9 cellular contexts compared by ENCODE assay signal in genomic region chr6:48101277-48101676, GRCh38. TPM values are rescaled to one million over a fixed set of nuclear protein-coding genes. Genes with fewer than 3 reads are reported as not detected.
DNase-seq lines count a peak whose midpoint lies in the region; ATAC-seq and TF ChIP-seq lines count a peak whose summit lies in the region.
"Had no signal": no experiment of that assay in that cellular context is flagged by ENCODE, and none has a peak within 500 bp of the region (broad histone marks: within the 10 kb centered on the region; RNA-seq: fewer than 3 reads in every experiment).

No MANE protein-coding gene starts in this region.

- no peaks in the 10 kb centered on the region for H4K20me1 ChIP-seq in OCI-LY7 (ENCODE audit: insufficient read depth, low read length)

- TF ChIP-seq CTCF in Caco-2 (IDR thresholded peaks at IDR 0.05; ENCODE audit: insufficient read depth in 1 of 2, low read depth in 1 of 2, low read length in 1 of 2, severe bottlenecking in 1 of 2, unreplicated experiment in 1 of 2) (no peak), OCI-LY7 (conservative IDR thresholded peaks at IDR 0.05; ENCODE audit: low read length) (no peak), lower leg skin (IDR thresholded peaks at IDR 0.05) (no peak)

- H3K9me3 Mint-ChIP-seq in Caco-2 (ENCODE audit: unreplicated experiment), result no peaks in the 10 kb centered on the region

- H3K4me2 ChIP-seq in OCI-LY7 (ENCODE audit: low read length), result no peak overlapping the region

- H3K79me2 ChIP-seq in OCI-LY7 (ENCODE audit: insufficient read depth, low read depth, low read length), result no peaks in the 10 kb centered on the region

- H3K4me3 ChIP-seq in Caco-2 (ENCODE audit: low read depth, low read length) (no peak overlapping the region), OCI-LY7 (ENCODE audit: low read depth, low read length, poor library complexity, severe bottlenecking) (no peak overlapping the region), lower leg skin (ENCODE audit: low read depth, poor library complexity, severe bottlenecking) (no peak overlapping the region)
- H3K4me3 ChIP-seq: right lobe of liver had no signal

- no peaks in the 10 kb centered on the region for H3K36me3 ChIP-seq in Caco-2 (ENCODE audit: control insufficient read depth, insufficient read depth, low read length)
- no peaks in the 10 kb centered on the region for H3K36me3 ChIP-seq in OCI-LY7 (ENCODE audit: insufficient read depth, low read length)
- H3K36me3 ChIP-seq: right lobe of liver had no signal

- H2AFZ ChIP-seq in OCI-LY7 (ENCODE audit: low read length), result no peak overlapping the region

- H3K4me1 ChIP-seq in Caco-2 (no peaks in the 10 kb centered on the region), OCI-LY7 (ENCODE audit: insufficient read depth, low read length, poor library complexity, severe bottlenecking) (no peaks in the 10 kb centered on the region)
- H3K4me1 ChIP-seq: right lobe of liver had no signal

- no peak overlapping the region for H3K4me3 Mint-ChIP-seq in Caco-2 (ENCODE audit: unreplicated experiment)

- no peak for TF ChIP-seq POLR2A in lower leg skin (IDR thresholded peaks at IDR 0.05)

- no TSS peak for BruUV-seq in Caco-2 (replicated peaks; lab: Mats Ljungman, UMichigan)
- BruUV-seq in OCI-LY7 (replicated peaks; lab: Mats Ljungman, UMichigan), result no TSS peak

- H3K9me3 ChIP-seq in Caco-2 (no peaks in the 10 kb centered on the region), OCI-LY7 (ENCODE audit: low read length) (no peaks in the 10 kb centered on the region)
- H3K9me3 ChIP-seq: right lobe of liver had no signal

- intact Hi-C loops in Caco-2 (cut with micrococcal nuclease; ENCODE audit: unreplicated experiment), result no loop called here
- intact Hi-C loops in OCI-LY7 (cut with micrococcal nuclease; ENCODE audit: unreplicated experiment), result no loop called here
- intact Hi-C loops in lower leg skin (cut with DNase I; ENCODE audit: low total_unique reads), result no loop called here

- no peak overlapping the region for H3K27ac ChIP-seq in OCI-LY7 (ENCODE audit: low read depth, low read length, poor library complexity, severe bottlenecking)
- H3K27ac ChIP-seq: right lobe of liver had no signal

- no peaks in the 10 kb centered on the region for H3K36me3 Mint-ChIP-seq in Caco-2 (ENCODE audit: insufficient read depth, unreplicated experiment)

- no peaks in the 10 kb centered on the region for H3K4me1 Mint-ChIP-seq in Caco-2 (ENCODE audit: low read depth, unreplicated experiment)

- WGBS in lower leg skin, 2 donors, result 67 to 79% methylated on average over 1 of the region's 1 CpG

- H3K27me3 ChIP-seq in Caco-2 (replicated peaks; ENCODE audit: control insufficient read depth, insufficient read depth, low read length), result no peaks in the 10 kb centered on the region
- H3K27me3 ChIP-seq: right lobe of liver had no signal

- POLR2A ChIA-PET in Caco-2 (lab: Charles Lee) (no interaction called here), OCI-LY7 (lab: Charles Lee) (no interaction called here)

- H3K27me3 Mint-ChIP-seq in Caco-2 (ENCODE audit: insufficient read depth, unreplicated experiment), result no peaks in the 10 kb centered on the region

- DNase-seq in COLO829 (ENCODE audit: low spot score) (peak; percentile 59), Caco-2 (no peak), OCI-LY7 (ENCODE audit: low spot score) (no peak), lower leg skin (ENCODE audit: low spot score in 2 of 2) (no peak)
- DNase-seq: right lobe of liver had no signal

- CTCF ChIA-PET in Caco-2 (lab: Charles Lee) (no interaction called here), OCI-LY7 (lab: Charles Lee; ENCODE audit: unreplicated experiment) (no interaction called here)

- peak; percentile 64 for ATAC-seq in GM19452 (IDR thresholded peaks at IDR 0.05; ENCODE audit: unreplicated experiment)
- peak; percentile 65 for ATAC-seq in HG03097 (IDR thresholded peaks at IDR 0.05; ENCODE audit: low FRiP score, unreplicated experiment)
- ATAC-seq in SK-N-SH treated with all-trans-retinoic acid at 6 μM for 48 hours, result 0 out of 3 replicates have a peak, but pooled peaks have one; percentile 23
- no peak for ATAC-seq in HG03135 (IDR thresholded peaks at IDR 0.05; ENCODE audit: unreplicated experiment)

- no peak overlapping the region for H3K27ac Mint-ChIP-seq in Caco-2 (ENCODE audit: unreplicated experiment)

- H3K9me2 ChIP-seq in OCI-LY7 (ENCODE audit: insufficient read depth, low read length), result no peaks in the 10 kb centered on the region

TF ChIP-seq in SK-N-SH treated with all-trans-retinoic acid at 6 μM for 48 hours, 23 proteins besides CTCF, POLR2A, EP300 and RAD21:
- TF ChIP-seq SNAI2 (CRISPR knock-in tag; IDR thresholded peaks at IDR 0.05), result no peak
- no peak for TF ChIP-seq BACH2 (CRISPR knock-in tag; IDR thresholded peaks at IDR 0.05; ENCODE audit: borderline replicate concordance)
- TF ChIP-seq OSR1 (CRISPR knock-in tag; IDR thresholded peaks at IDR 0.05), result no peak
- TF ChIP-seq PPARA (CRISPR knock-in tag; IDR thresholded peaks at IDR 0.05; ENCODE audit: borderline replicate concordance), result no peak
- TF ChIP-seq ZNF565 (CRISPR knock-in tag; conservative IDR thresholded peaks at IDR 0.05; ENCODE audit: low read depth), result no peak
- no peak for TF ChIP-seq TOX (CRISPR knock-in tag; IDR thresholded peaks at IDR 0.05; ENCODE audit: borderline replicate concordance)
- TF ChIP-seq TCF4 (CRISPR knock-in tag; IDR thresholded peaks at IDR 0.05; ENCODE audit: borderline replicate concordance), result no peak
- TF ChIP-seq RARB (CRISPR knock-in tag; IDR thresholded peaks at IDR 0.05), result no peak
- no peak for TF ChIP-seq CSRNP3 (CRISPR knock-in tag; IDR thresholded peaks at IDR 0.05)
- TF ChIP-seq PATZ1 (CRISPR knock-in tag; IDR thresholded peaks at IDR 0.05; ENCODE audit: borderline replicate concordance), result no peak
- TF ChIP-seq ZNF70 (CRISPR knock-in tag; IDR thresholded peaks at IDR 0.05), result no peak
- TF ChIP-seq TSHZ2 (CRISPR knock-in tag; IDR thresholded peaks at IDR 0.05), result no peak
- no peak for TF ChIP-seq GLIS3 (CRISPR knock-in tag; IDR thresholded peaks at IDR 0.05)
- no peak for TF ChIP-seq CSDC2 (CRISPR knock-in tag; IDR thresholded peaks at IDR 0.05)
- TF ChIP-seq ARNTL (CRISPR knock-in tag; IDR thresholded peaks at IDR 0.05; ENCODE audit: borderline replicate concordance, low read depth), result no peak
- no peak for TF ChIP-seq ZC3H10 (CRISPR knock-in tag; IDR thresholded peaks at IDR 0.05)
- no peak for TF ChIP-seq ZFP30 (CRISPR knock-in tag; IDR thresholded peaks at IDR 0.05)

RNA-seq across cellular contexts. Expression of gene PTCHD4, which starts 9.7 kb away (rescaled TPM):
- total RNA-seq in Caco-2 (2022), result not detected in 2 replicates
- not detected in 2 replicates for total RNA-seq in OCI-LY7 (2014; rRNA removed; shearing (Covaris generic))
- not detected in 2 replicates for total RNA-seq in OCI-LY7 (2022)
- total RNA-seq in lower leg skin, result under 1 TPM in 2 of 4 donors, not detected in 2; 0.10 TPM
